Comparison of ENCODE assay signal across 8 cellular contexts in the genomic region with DNA sequence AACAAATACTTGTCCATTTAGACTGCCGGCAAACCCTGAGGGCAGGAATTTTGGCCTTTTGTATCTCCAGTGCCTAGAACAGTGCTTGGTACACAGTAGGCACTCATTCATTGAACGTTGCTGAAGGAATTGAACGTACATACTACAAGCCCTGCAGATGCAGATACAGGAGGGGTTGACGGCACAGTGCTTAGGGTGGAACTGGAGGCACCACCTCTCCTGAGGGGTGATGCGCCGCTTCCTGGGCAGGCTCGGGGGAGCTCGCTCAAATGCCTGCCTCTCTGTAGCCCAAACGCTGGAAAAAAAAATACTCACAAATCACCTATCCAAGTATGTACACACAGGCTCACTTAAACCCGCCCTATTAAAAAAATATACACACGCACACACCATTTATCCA.
A peak's percentile ranks its signal among the peaks of the same experiment; 100 is the strongest.
DNase-seq lines count a peak whose midpoint lies in the region; ATAC-seq, FAIRE-seq and TF ChIP-seq lines count a peak whose summit lies in the region.

No MANE protein-coding gene starts in this region.

- peak overlapping the region; percentile 92 for H3K4me3 ChIP-seq in DOHH2 (ENCODE audit: low read length)

- ATAC-seq in GM21360 (IDR thresholded peaks at IDR 0.05; ENCODE audit: unreplicated experiment), result peak; percentile 37
- ATAC-seq in HG03558 (IDR thresholded peaks at IDR 0.05; ENCODE audit: extremely low read depth, unreplicated experiment), result peak; percentile 21
- ATAC-seq in effector memory CD8-positive, alpha-beta T cell (replicated peaks), result peak; percentile 7

- TF ChIP-seq CTCF in DOHH2 (IDR thresholded peaks at IDR 0.05; ENCODE audit: low read depth, low read length, poor library complexity, severe bottlenecking), result no peak

- H3K27me3 ChIP-seq in DOHH2 (ENCODE audit: control insufficient read depth, low read length), result no peaks in the 10 kb centered on the region

- peak overlapping the region; percentile 64 for H3K27ac Mint-ChIP-seq in T-helper 1 cell treated with Interleukin-12 subunit alpha and Interleukin-12 subunit beta and Interleukin-4 antibody, amounts not matched to agents 30 μg/mL and 1 μg/mL, for 36 hours
- peak overlapping the region; percentile 94 to 95 for H3K27ac Mint-ChIP-seq in effector memory CD8-positive, alpha-beta T cell

- no peaks in the 10 kb centered on the region for H3K9me3 Mint-ChIP-seq in T-helper 1 cell treated with Interleukin-12 subunit alpha and Interleukin-12 subunit beta and Interleukin-4 antibody, amounts not matched to agents 30 μg/mL and 1 μg/mL, for 36 hours
- H3K9me3 Mint-ChIP-seq in effector memory CD8-positive, alpha-beta T cell, result no peaks in the 10 kb centered on the region

- no peak overlapping the region for H3K27ac ChIP-seq in DOHH2 (ENCODE audit: low read depth, low read length)

- H3K79me2 ChIP-seq in DOHH2 (ENCODE audit: control insufficient read depth, low read length), result peaks cover 55% of the 10 kb centered on the region

- no peaks in the 10 kb centered on the region for H3K9me3 ChIP-seq in DOHH2 (ENCODE audit: control insufficient read depth, insufficient read depth, low read length)

- H3K27me3 Mint-ChIP-seq in T-helper 1 cell treated with Interleukin-12 subunit alpha and Interleukin-12 subunit beta and Interleukin-4 antibody, amounts not matched to agents 30 μg/mL and 1 μg/mL, for 36 hours (ENCODE audit: low read depth), result peaks cover 6% of the 10 kb centered on the region
- no peaks in the 10 kb centered on the region for H3K27me3 Mint-ChIP-seq in effector memory CD8-positive, alpha-beta T cell

- no peaks in the 10 kb centered on the region for H3K9me2 ChIP-seq in DOHH2 (replicated peaks; ENCODE audit: control insufficient read depth, low read length)

- peaks cover 19% of the 10 kb centered on the region for H3K4me1 Mint-ChIP-seq in T-helper 1 cell treated with Interleukin-12 subunit alpha and Interleukin-12 subunit beta and Interleukin-4 antibody, amounts not matched to agents 30 μg/mL and 1 μg/mL, for 36 hours (ENCODE audit: low read depth)
- H3K4me1 Mint-ChIP-seq in effector memory CD8-positive, alpha-beta T cell (ENCODE audit: low read depth in 2 of 2), result peaks cover 23 to 29% of the 10 kb centered on the region in 2 donors

- peak overlapping the region; percentile 89 for H3K4me2 ChIP-seq in DOHH2 (ENCODE audit: low read length)

- DNase-seq in effector memory CD8-positive, alpha-beta T cell, result peak in 2 of 3 experiments; percentile 6 to 17
- peak; percentile 5 for DNase-seq in midbrain (lab: John Stamatoyannopoulos, UW)
- peak; percentile 57 for DNase-seq in urothelium cell line (ENCODE audit: low spot score)
- DNase-seq in globus pallidus (ENCODE audit: low spot score), result no peak

- peaks cover 19% of the 10 kb centered on the region for H3K36me3 Mint-ChIP-seq in T-helper 1 cell treated with Interleukin-12 subunit alpha and Interleukin-12 subunit beta and Interleukin-4 antibody, amounts not matched to agents 30 μg/mL and 1 μg/mL, for 36 hours (ENCODE audit: low read depth)
- peaks cover 17% of the 10 kb centered on the region for H3K36me3 Mint-ChIP-seq in effector memory CD8-positive, alpha-beta T cell (ENCODE audit: insufficient read depth)

- peaks cover 21% of the 10 kb centered on the region for H3K36me3 ChIP-seq in DOHH2 (ENCODE audit: control insufficient read depth, low read length)

- peaks cover 17% of the 10 kb centered on the region for H3K4me1 ChIP-seq in DOHH2 (ENCODE audit: control insufficient read depth, low read length)

- no peak for FAIRE-seq in urothelium cell line (lab: Jason Lieb, UNC)

- H3F3A ChIP-seq in DOHH2 (ENCODE audit: control insufficient read depth, insufficient read depth), result 0 out of 2 replicates have a peak, but pooled peaks cover 5% of the 10 kb centered on the region

- H4K20me1 ChIP-seq in DOHH2 (ENCODE audit: control insufficient read depth, insufficient read depth, low read depth, low read length), result no peaks in the 10 kb centered on the region

- H3K4me3 Mint-ChIP-seq in T-helper 1 cell treated with Interleukin-12 subunit alpha and Interleukin-12 subunit beta and Interleukin-4 antibody, amounts not matched to agents 30 μg/mL and 1 μg/mL, for 36 hours, result peak overlapping the region; percentile 84
- H3K4me3 Mint-ChIP-seq in effector memory CD8-positive, alpha-beta T cell, result peak overlapping the region; percentile 86 to 89
